In the genomic region with DNA sequence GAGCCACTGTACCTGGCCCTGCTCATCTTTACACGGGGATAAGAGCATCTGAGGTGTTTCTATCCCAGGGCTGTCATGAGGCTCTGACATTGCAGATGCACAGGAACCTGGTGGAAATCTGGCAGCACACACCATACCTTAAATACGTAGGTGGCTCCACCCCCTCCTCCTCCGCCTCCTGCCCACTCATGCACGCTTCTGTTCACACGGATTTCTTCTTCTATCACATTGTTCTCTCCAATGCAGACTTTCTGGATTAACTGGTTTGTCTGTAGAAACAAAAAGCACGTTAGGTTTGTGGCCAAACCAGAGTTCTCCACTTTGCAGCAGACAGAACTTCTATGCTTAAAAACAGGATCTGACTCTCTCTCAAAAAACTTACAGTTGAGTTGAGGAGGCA, we compare ENCODE assay signal across 21 cellular contexts.
DNase-seq lines count a peak whose midpoint lies in the region; ATAC-seq and TF ChIP-seq lines count a peak whose summit lies in the region.
"Had no signal": no experiment of that assay in that cellular context is flagged by ENCODE, and none has a peak within 500 bp of the region (broad histone marks: within the 10 kb centered on the region; RNA-seq: fewer than 3 reads in every experiment).

No MANE protein-coding gene starts in this region.

- H3K27ac ChIP-seq in epithelial cell of prostate (no peak overlapping the region), spleen (no peak overlapping the region), upper lobe of left lung (no peak overlapping the region)
- H3K27ac ChIP-seq: body of pancreas, heart left ventricle, SJCRH30, vagina had no signal

- no peak for TF ChIP-seq EP300 in upper lobe of left lung (IDR thresholded peaks at IDR 0.05)

- H3K9me3 Mint-ChIP-seq in natural killer cell = no peaks in the 10 kb centered on the region

- TF ChIP-seq CTCF in spleen (IDR thresholded peaks at IDR 0.05 in 8 of 11, conservative IDR thresholded peaks at IDR 0.05 in 3 of 11) (no peak), upper lobe of left lung (IDR thresholded peaks at IDR 0.05) (no peak), natural killer cell (IDR thresholded peaks at IDR 0.05) (no peak)

- intact Hi-C loops in spleen (cut with DNase I; ENCODE audit: low total_unique reads) = no loop called here
- intact Hi-C loops in natural killer cell (cut with micrococcal nuclease) = no loop called here

- no peak for TF ChIP-seq POLR2A in spleen (IDR thresholded peaks at IDR 0.05)
- TF ChIP-seq POLR2A in upper lobe of left lung (IDR thresholded peaks at IDR 0.05) = no peak

- H3K4me1 ChIP-seq in spleen (no peaks in the 10 kb centered on the region), upper lobe of left lung (no peaks in the 10 kb centered on the region)
- H3K4me1 ChIP-seq: body of pancreas, heart left ventricle, vagina had no signal

- DNase-seq in DMS79 (lab: John Stamatoyannopoulos, UW) (peak; percentile 48), NCI-H2029 (lab: John Stamatoyannopoulos, UW) (peak; percentile 5), epithelial cell of prostate (ENCODE audit: low read depth, low spot score) (peak; percentile 57), spleen (peak; percentile 12), upper lobe of left lung (no peak), NCI-H2171 treated with DMSO at 0.1 percent for 48 hours (lab: John Stamatoyannopoulos, UW) (no peak), natural killer cell (no peak)
- DNase-seq: body of pancreas; GOT3; heart left ventricle; Kasumi-1; mesendoderm; NCI-H1048; NCI-H187; NCI-H446 treated with DMSO at 0.1 percent for 48 hours; nucleus accumbens; SJCRH30; small intestine; stimulated activated CD4-positive, alpha-beta T cell treated with anti-CD3 and anti-CD28 coated beads, Interleukin-2, amount 100 ng/mL, for 24 hours had no signal

- H3K4me3 ChIP-seq in spleen (no peak overlapping the region), upper lobe of left lung (no peak overlapping the region)
- H3K4me3 ChIP-seq: body of pancreas, heart left ventricle, SJCRH30, vagina had no signal

- no peaks in the 10 kb centered on the region for H3K36me3 Mint-ChIP-seq in natural killer cell

- WGBS in spleen, 5 donors = 53 to 75% (median 68%) methylated on average over 6 of the region's 6 CpGs
- 42 to 61% methylated on average over 6 of the region's 6 CpGs for WGBS in upper lobe of left lung, 2 donors

- H3K4me1 Mint-ChIP-seq in natural killer cell = no peaks in the 10 kb centered on the region

- H3K27me3 ChIP-seq in spleen (replicated peaks in 1 of 7) (peaks cover 0 to 40% (median 4%) of the 10 kb centered on the region in 7 donors), upper lobe of left lung (no peaks in the 10 kb centered on the region)
- H3K27me3 ChIP-seq: body of pancreas, SJCRH30, vagina had no signal

- H3K27ac Mint-ChIP-seq in natural killer cell = no peak overlapping the region

- H3K36me3 ChIP-seq in spleen (no peaks in the 10 kb centered on the region), upper lobe of left lung (no peaks in the 10 kb centered on the region)
- H3K36me3 ChIP-seq: heart left ventricle, vagina had no signal

- no peak overlapping the region for H3K4me3 Mint-ChIP-seq in natural killer cell

- H3K9me3 ChIP-seq in spleen (no peaks in the 10 kb centered on the region), upper lobe of left lung (no peaks in the 10 kb centered on the region)
- H3K9me3 ChIP-seq: body of pancreas, heart left ventricle, SJCRH30, vagina had no signal

- H3K27me3 Mint-ChIP-seq in natural killer cell (ENCODE audit: low read depth in 2 of 2) = peaks cover 0 to 23% of the 10 kb centered on the region in 2 donors

- no peak for ATAC-seq in upper lobe of left lung (ENCODE audit: low FRiP score in 2 of 2)
- no peak for ATAC-seq in natural killer cell
- ATAC-seq: body of pancreas, heart left ventricle, left lobe of liver had no signal

Comparison
In these comparisons a context has a peak if more than half of its experiments do, and no peak if none do; other contexts are left out.
1. DNase-seq: peak in DMS79 (single experiment), NCI-H2029 (single experiment), epithelial cell of prostate (single experiment) and spleen (single experiment); none in upper lobe of left lung (0 of 2), NCI-H2171 treated with DMSO at 0.1 percent for 48 hours (single experiment) and natural killer cell (single experiment).